16 cellular contexts compared by ENCODE assay signal in genomic region chr5:104452554-104452953, GRCh38.
A peak's percentile ranks its signal among the peaks of the same experiment; 100 is the strongest.
DNase-seq lines count a peak whose midpoint lies in the region; ATAC-seq and TF ChIP-seq lines count a peak whose summit lies in the region.
"Had no signal": no experiment of that assay in that cellular context is flagged by ENCODE, and none has a peak within 500 bp of the region (broad histone marks: within the 10 kb centered on the region; RNA-seq: fewer than 3 reads in every experiment).

No MANE protein-coding gene starts in this region.

- H4K8ac ChIP-seq in mesendoderm (ENCODE audit: low read depth, low read length), result no peak overlapping the region

- peak; percentile 22; the same call in 1 of the 2 replicates for ATAC-seq in WTC11
- ATAC-seq: CD8-positive, alpha-beta T cell had no signal

- no peaks in the 10 kb centered on the region for H3K27me3 ChIP-seq in H7 (ENCODE audit: control insufficient read depth, insufficient read depth, low read length)
- no peaks in the 10 kb centered on the region for H3K27me3 ChIP-seq in mesendoderm (ENCODE audit: insufficient read depth, low read length, poor library complexity)

- H3K4me1 ChIP-seq in mesendoderm (ENCODE audit: control insufficient read depth, low read depth, low read length), result no peaks in the 10 kb centered on the region

- H3K27ac ChIP-seq in mesendoderm (ENCODE audit: low read depth, low read length), result no peak overlapping the region
- H3K27ac ChIP-seq: HL-60 had no signal

- H3K9me3 Mint-ChIP-seq in WTC11, result peaks cover 12% of the 10 kb centered on the region
- no peaks in the 10 kb centered on the region for H3K9me3 Mint-ChIP-seq in type B pancreatic cell

- no CpG with 5 or more reads among the region's 1 CpG for WGBS in mesendoderm (ENCODE audit: extremely low coverage, insufficient coverage, low lambda C conversion rate)

- H3K4me2 ChIP-seq in mesendoderm (ENCODE audit: low read length), result no peak overlapping the region

- H3K4me1 Mint-ChIP-seq in WTC11 (peaks cover 11% of the 10 kb centered on the region), type B pancreatic cell (ENCODE audit: unreplicated experiment) (no peaks in the 10 kb centered on the region)

- H3K23ac ChIP-seq in mesendoderm (ENCODE audit: low read length), result no peak overlapping the region

- H2BK15ac ChIP-seq in mesendoderm (replicated peaks; ENCODE audit: low read depth), result no peak overlapping the region

- H3K9ac ChIP-seq in mesendoderm (ENCODE audit: low read length), result no peak overlapping the region

- H2AK5ac ChIP-seq in mesendoderm (ENCODE audit: low read length), result no peak overlapping the region

- no peak for DNase-seq in H7
- no peak for DNase-seq in WTC11 (ENCODE audit: low spot score)
- DNase-seq in mesendoderm, result no peak
- no peak for DNase-seq in type B pancreatic cell (ENCODE audit: extremely low spot score, unreplicated experiment)
- no peak for DNase-seq in SIG-M5 treated with dmso at 0.1 percent for 504 hours (lab: John Stamatoyannopoulos, UW; ENCODE audit: unreplicated experiment)
- no peak for DNase-seq in NCI-H1694 (lab: John Stamatoyannopoulos, UW)
- no peak for DNase-seq in NCI-H1105 treated with DMSO at 0.1 percent for 48 hours (lab: John Stamatoyannopoulos, UW)
- DNase-seq: CD8-positive, alpha-beta T cell; EL; MM.1S; NCI-H1105; NCI-H2029; NCI-H2171 treated with DMSO at 0.1 percent for 48 hours; NCI-H774; SIG-M5 had no signal

- H4K5ac ChIP-seq in mesendoderm (ENCODE audit: low read length), result no peak overlapping the region

- H3K56ac ChIP-seq in mesendoderm (ENCODE audit: low read length), result peak overlapping the region; percentile 15

- H3K36me3 ChIP-seq in H7 (replicated peaks; ENCODE audit: control insufficient read depth, insufficient read depth, low read length) (no peaks in the 10 kb centered on the region), mesendoderm (ENCODE audit: control insufficient read depth, insufficient read depth, low read length) (no peaks in the 10 kb centered on the region)

- H3K27me3 Mint-ChIP-seq in WTC11 (ENCODE audit: low read depth), result no peaks in the 10 kb centered on the region
- no peaks in the 10 kb centered on the region for H3K27me3 Mint-ChIP-seq in type B pancreatic cell

- H3K4ac ChIP-seq in mesendoderm (ENCODE audit: low read depth, low read length), result no peak overlapping the region

- H3K18ac ChIP-seq in mesendoderm (ENCODE audit: low read length), result no peak overlapping the region

- POLR2A ChIA-PET in WTC11 (lab: Charles Lee), result no interaction called here

- no peak overlapping the region for H2BK5ac ChIP-seq in mesendoderm (ENCODE audit: low read length)

- no peak overlapping the region for H2BK120ac ChIP-seq in mesendoderm (ENCODE audit: low read depth, low read length)

- no peaks in the 10 kb centered on the region for H3K79me1 ChIP-seq in mesendoderm (ENCODE audit: low read length)

- H3K79me2 ChIP-seq in mesendoderm (ENCODE audit: control insufficient read depth, insufficient read depth, low read length), result no peaks in the 10 kb centered on the region

- H3K4me3 Mint-ChIP-seq in WTC11, result peak overlapping the region; percentile 72
- peak overlapping the region; percentile 94 for H3K4me3 Mint-ChIP-seq in type B pancreatic cell
- H3K4me3 Mint-ChIP-seq: CD8-positive, alpha-beta T cell had no signal

- peak overlapping the region; percentile 1; the same call in 1 of the 2 replicates for H3K4me3 ChIP-seq in H7 (ENCODE audit: insufficient read depth, low read depth, low read length)
- no peak overlapping the region for H3K4me3 ChIP-seq in mesendoderm (ENCODE audit: low read length)

- peaks cover 10% of the 10 kb centered on the region for H3K36me3 Mint-ChIP-seq in WTC11
- no peaks in the 10 kb centered on the region for H3K36me3 Mint-ChIP-seq in type B pancreatic cell
- H3K36me3 Mint-ChIP-seq: CD8-positive, alpha-beta T cell had no signal

- H3K27ac Mint-ChIP-seq in WTC11 (peak overlapping the region; percentile 94), type B pancreatic cell (peak overlapping the region; percentile 97)
- H3K27ac Mint-ChIP-seq: CD8-positive, alpha-beta T cell had no signal

- TF ChIP-seq CTCF in WTC11 (IDR thresholded peaks at IDR 0.05) (no peak), type B pancreatic cell (conservative IDR thresholded peaks at IDR 0.05) (no peak)

- CTCF ChIA-PET in WTC11 (lab: Charles Lee), result no interaction called here

TF ChIP-seq in WTC11, 78 proteins besides CTCF, POLR2A, EP300 and RAD21:
- TF ChIP-seq IRF2 (CRISPR knock-in tag; IDR thresholded peaks at IDR 0.05; ENCODE audit: borderline replicate concordance, low read depth) (no peak), ZNF263 (CRISPR knock-in tag; IDR thresholded peaks at IDR 0.05; ENCODE audit: low read depth) (no peak)
